In genomic region chr2:67567866-67568265, GRCh38 we compare ENCODE assay signal across 24 cellular contexts.
DNase-seq lines count a peak whose midpoint lies in the region; ATAC-seq, FAIRE-seq and TF ChIP-seq lines count a peak whose summit lies in the region.
"Had no signal": no experiment of that assay in that cellular context is flagged by ENCODE, and none has a peak within 500 bp of the region (broad histone marks: within the 10 kb centered on the region; RNA-seq: fewer than 3 reads in every experiment).

No MANE protein-coding gene starts in this region.

- H3K79me2 ChIP-seq in endothelial cell of umbilical vein (ENCODE audit: control insufficient read depth, insufficient read depth, low read length) = no peaks in the 10 kb centered on the region

- no peak overlapping the region for H2BK5ac ChIP-seq in mesenchymal stem cell (ENCODE audit: low read depth, low read length, poor library complexity, severe bottlenecking)

- H3K4me1 ChIP-seq in endothelial cell of umbilical vein (ENCODE audit: control insufficient read depth, extremely low read depth, insufficient read depth, low read length) = peaks cover 11% of the 10 kb centered on the region
- peaks cover 6% of the 10 kb centered on the region for H3K4me1 ChIP-seq in mesenchymal stem cell (ENCODE audit: control insufficient read depth, insufficient read depth, low read depth, low read length)
- H3K4me1 ChIP-seq: HAP-1 had no signal

- WGBS in mesenchymal stem cell = 100% methylated on average over 2 of the region's 2 CpGs

- no peak overlapping the region for H2AK5ac ChIP-seq in mesenchymal stem cell (ENCODE audit: low read length, severe bottlenecking)

- no peaks in the 10 kb centered on the region for H3K27me3 Mint-ChIP-seq in activated CD4-positive, alpha-beta T cell treated with anti-CD3 and anti-CD28 coated beads for 36 hours
- H3K27me3 Mint-ChIP-seq: CD8-positive, alpha-beta memory T cell; T-cell had no signal

- H3K18ac ChIP-seq in mesenchymal stem cell (ENCODE audit: low read depth in 1 of 2, low read length in 2 of 2) = no peak overlapping the region

- no peaks in the 10 kb centered on the region for H3K9me3 Mint-ChIP-seq in activated CD4-positive, alpha-beta T cell treated with anti-CD3 and anti-CD28 coated beads for 36 hours (ENCODE audit: low read depth)
- H3K9me3 Mint-ChIP-seq: GM23338 had no signal

- no peak for ATAC-seq in activated CD4-positive, alpha-beta T cell treated with anti-CD3 and anti-CD28 coated beads for 36 hours
- no peak for ATAC-seq in GM19397 (IDR thresholded peaks at IDR 0.05; ENCODE audit: unreplicated experiment)
- ATAC-seq: GM23338, Panc1, T-cell had no signal

- H3K36me3 ChIP-seq in endothelial cell of umbilical vein (ENCODE audit: control insufficient read depth in 2 of 2, extremely low read depth in 1 of 2, insufficient read depth in 2 of 2, low read length in 2 of 2) = no peaks in the 10 kb centered on the region
- H3K36me3 ChIP-seq in mesenchymal stem cell (ENCODE audit: control insufficient read depth in 1 of 2, insufficient read depth in 2 of 2, low read depth in 1 of 2, low read length in 2 of 2) = no peaks in the 10 kb centered on the region
- H3K36me3 ChIP-seq: HAP-1 had no signal

- no peak overlapping the region for H2BK15ac ChIP-seq in mesenchymal stem cell (ENCODE audit: low read depth, poor library complexity, severe bottlenecking)

- H3K27me3 ChIP-seq in endothelial cell of umbilical vein (ENCODE audit: control insufficient read depth in 2 of 2, insufficient read depth in 2 of 2, low read length in 2 of 2) (no peaks in the 10 kb centered on the region), mesenchymal stem cell (ENCODE audit: control insufficient read depth in 1 of 2, insufficient read depth in 1 of 2, low read length in 2 of 2) (no peaks in the 10 kb centered on the region)

- intact Hi-C loops in endothelial cell of umbilical vein (cut with micrococcal nuclease) = loop anchor here (10.0 kb wide), 2 partner anchors 353 to 983 kb away; no protein-coding TSS in a partner anchor
- intact Hi-C loops in activated CD4-positive, alpha-beta T cell treated with anti-CD3 and anti-CD28 coated beads for 36 hours (cut with DNase I, micrococcal nuclease) = no loop called here

- H2AFZ ChIP-seq in endothelial cell of umbilical vein (ENCODE audit: low read depth, low read length) = no peak overlapping the region
- H2AFZ ChIP-seq in mesenchymal stem cell (ENCODE audit: low read depth, low read length) = no peak overlapping the region
- H2AFZ ChIP-seq: GM23338 had no signal

- no peaks in the 10 kb centered on the region for H4K20me1 ChIP-seq in endothelial cell of umbilical vein (replicated peaks; ENCODE audit: control insufficient read depth, extremely low read depth, insufficient read depth, low read length)

- POLR2A ChIA-PET in endothelial cell of umbilical vein (lab: Charles Lee) = no interaction called here
- POLR2A ChIA-PET in activated CD4-positive, alpha-beta T cell treated with anti-CD3 and anti-CD28 coated beads for 36 hours (lab: Charles Lee) = no interaction called here

- H3K4me2 ChIP-seq in endothelial cell of umbilical vein (ENCODE audit: insufficient read depth, low read length) (no peak overlapping the region), mesenchymal stem cell (ENCODE audit: low read length, poor library complexity, severe bottlenecking) (no peak overlapping the region)
- H3K4me2 ChIP-seq: GM23338, KMS-11 had no signal

- no peak for TF ChIP-seq CTCF in endothelial cell of umbilical vein (IDR thresholded peaks at IDR 0.05; ENCODE audit: extremely low read depth in 1 of 2, insufficient read depth in 1 of 2, low read depth in 1 of 2, low read length in 2 of 2)

- TF ChIP-seq POLR2A in endothelial cell of umbilical vein (IDR thresholded peaks at IDR 0.05; ENCODE audit: low read depth, low read length) = no peak

- no peaks in the 10 kb centered on the region for H3K36me3 Mint-ChIP-seq in activated CD4-positive, alpha-beta T cell treated with anti-CD3 and anti-CD28 coated beads for 36 hours (ENCODE audit: low read depth)
- H3K36me3 Mint-ChIP-seq: CD8-positive, alpha-beta memory T cell; T-cell had no signal

- no peaks in the 10 kb centered on the region for H3K9me3 ChIP-seq in endothelial cell of umbilical vein (replicated peaks; ENCODE audit: control insufficient read depth, insufficient read depth, low read length)
- peaks cover 6% of the 10 kb centered on the region for H3K9me3 ChIP-seq in mesenchymal stem cell (ENCODE audit: control insufficient read depth, low read length)
- H3K9me3 ChIP-seq: HAP-1 had no signal

- H3K27ac ChIP-seq in endothelial cell of umbilical vein (ENCODE audit: insufficient read depth, low read depth, low read length) (no peak overlapping the region), mesenchymal stem cell (ENCODE audit: low read length, poor library complexity, severe bottlenecking) (no peak overlapping the region)
- H3K27ac ChIP-seq: C4-2B, KMS-11 had no signal

- dilution Hi-C loops in endothelial cell of umbilical vein (cut with MboI; ENCODE audit: extremely low pct_ligation_motif_present, low sequenced_read_pairs) = no loop called here

- no peak overlapping the region for H2BK120ac ChIP-seq in mesenchymal stem cell (ENCODE audit: low read depth, low read length)

- no peak overlapping the region for H3K9ac ChIP-seq in endothelial cell of umbilical vein (replicated peaks; ENCODE audit: extremely low read depth, insufficient read depth, low read length)
- H3K9ac ChIP-seq in mesenchymal stem cell (ENCODE audit: low read length) = peak overlapping the region; percentile 19
- H3K9ac ChIP-seq: KMS-11 had no signal

- DNase-seq in AG08395 (ENCODE audit: low spot score) = peak; percentile 33
- DNase-seq in EH (ENCODE audit: low read depth) = peak; percentile 51
- DNase-seq in endothelial cell of umbilical vein (ENCODE audit: low read depth, low spot score) = peak; percentile 40
- DNase-seq in mesenchymal stem cell = no peak
- no peak for DNase-seq in activated CD4-positive, alpha-beta T cell treated with anti-CD3 and anti-CD28 coated beads for 36 hours
- DNase-seq in NCI-H1436 treated with DMSO at 0.1 percent for 48 hours (lab: John Stamatoyannopoulos, UW) = no peak
- DNase-seq in DMS114 treated with DMSO at 0.1 percent for 48 hours (lab: John Stamatoyannopoulos, UW; ENCODE audit: unreplicated experiment) = no peak
- DNase-seq: ACHN; CD8-positive, alpha-beta memory T cell; DMS53; GF-D8; NCI-H187; NCI-H2107; NCI-H510A; NK-92 treated with Interleukin-12 subunit alpha and Interleukin-12 subunit beta, amount 100 ng/mL, for 24 hours; SIG-M5; T-cell had no signal

- no peak overlapping the region for H3K4me3 Mint-ChIP-seq in activated CD4-positive, alpha-beta T cell treated with anti-CD3 and anti-CD28 coated beads for 36 hours
- H3K4me3 Mint-ChIP-seq: CD8-positive, alpha-beta memory T cell; GM23338; T-cell had no signal

- H3K4ac ChIP-seq in mesenchymal stem cell (ENCODE audit: low read depth in 1 of 2, low read length in 2 of 2) = peak overlapping the region in 1 of 2 experiments; percentile 5

- CTCF ChIA-PET in endothelial cell of umbilical vein (lab: Charles Lee) = interaction anchor here (1.2 kb wide), 2 partner anchors 65 to 272 kb away, joined by 3 read pairs; no protein-coding TSS in a partner anchor
- CTCF ChIA-PET in activated CD4-positive, alpha-beta T cell treated with anti-CD3 and anti-CD28 coated beads for 36 hours (lab: Charles Lee) = no interaction called here

- H3K27ac Mint-ChIP-seq in activated CD4-positive, alpha-beta T cell treated with anti-CD3 and anti-CD28 coated beads for 36 hours = no peak overlapping the region
- H3K27ac Mint-ChIP-seq: CD8-positive, alpha-beta memory T cell; GM23338; T-cell had no signal

- H2BK12ac ChIP-seq in mesenchymal stem cell (ENCODE audit: low read length in 2 of 2) = no peak overlapping the region

- H3K79me1 ChIP-seq in mesenchymal stem cell (replicated peaks; ENCODE audit: low read length, poor library complexity, severe bottlenecking) = no peaks in the 10 kb centered on the region

- no peak overlapping the region for H3K23ac ChIP-seq in mesenchymal stem cell (ENCODE audit: low read length in 2 of 2)

- H3K14ac ChIP-seq in mesenchymal stem cell (ENCODE audit: low read length in 2 of 2) = no peak overlapping the region

- no TSS peak for BruUV-seq in endothelial cell of umbilical vein (replicated peaks; lab: Mats Ljungman, UMichigan)

- no peak overlapping the region for H3K4me3 ChIP-seq in endothelial cell of umbilical vein (replicated peaks in 1 of 3; ENCODE audit: insufficient read depth in 1 of 3, low read depth in 1 of 3, low read length in 3 of 3)
- no peak overlapping the region for H3K4me3 ChIP-seq in mesenchymal stem cell (ENCODE audit: insufficient read depth in 1 of 2, low read depth in 1 of 2, low read length in 2 of 2)
- H3K4me3 ChIP-seq: GM23338, HAP-1 had no signal

- H4K8ac ChIP-seq in mesenchymal stem cell (ENCODE audit: low read length) = no peak overlapping the region

- no peak for FAIRE-seq in endothelial cell of umbilical vein (lab: Jason Lieb, UNC)
- FAIRE-seq: HTR-8/SVneo had no signal

- H3K4me1 Mint-ChIP-seq in activated CD4-positive, alpha-beta T cell treated with anti-CD3 and anti-CD28 coated beads for 36 hours = no peaks in the 10 kb centered on the region
- H3K4me1 Mint-ChIP-seq: CD8-positive, alpha-beta memory T cell; GM23338; T-cell had no signal

- H3K9me1 ChIP-seq in endothelial cell of umbilical vein (replicated peaks; ENCODE audit: control insufficient read depth, extremely low read depth, insufficient read depth, low read length) = no peaks in the 10 kb centered on the region

- no peak overlapping the region for H4K91ac ChIP-seq in mesenchymal stem cell (ENCODE audit: low read length)

TF ChIP-seq in endothelial cell of umbilical vein, 7 proteins besides CTCF, POLR2A, EP300 and RAD21:
- TF ChIP-seq EZH2 (IDR thresholded peaks at IDR 0.05; ENCODE audit: borderline replicate concordance, low read depth, low read length, severe bottlenecking) (no peak), MAX (IDR thresholded peaks at IDR 0.05; ENCODE audit: insufficient read depth, insufficient read length) (no peak), MYC (IDR thresholded peaks at IDR 0.05; ENCODE audit: low read depth, low read length) (no peak), GATA2 (IDR thresholded peaks at IDR 0.05; ENCODE audit: insufficient read depth, insufficient read length, low read depth, low read length) (no peak), FOS (IDR thresholded peaks at IDR 0.05; ENCODE audit: borderline replicate concordance, insufficient read depth, low read length) (no peak), POLR2AphosphoS5 (IDR thresholded peaks at IDR 0.05; ENCODE audit: insufficient read depth, low read depth, low read length) (no peak), JUN (IDR thresholded peaks at IDR 0.05; ENCODE audit: borderline replicate concordance, insufficient read depth, insufficient read length, low read depth) (no peak)

Comparison
In these comparisons a context has a peak if more than half of its experiments do, and no peak if none do; other contexts are left out.
1. DNase-seq: peak in AG08395 (single experiment), EH (single experiment) and endothelial cell of umbilical vein (single experiment); none in mesenchymal stem cell (single experiment), activated CD4-positive, alpha-beta T cell treated with anti-CD3 and anti-CD28 coated beads for 36 hours (single experiment), NCI-H1436 treated with DMSO at 0.1 percent for 48 hours (single experiment) and DMS114 treated with DMSO at 0.1 percent for 48 hours (single experiment).